Comparison of ENCODE assay signal across 8 cellular contexts in genomic region chr7:43625453-43625852, GRCh38. TPM values are rescaled to one million over a fixed set of nuclear protein-coding genes. Genes with fewer than 3 reads are reported as not detected.
DNase-seq lines count a peak whose midpoint lies in the region; ATAC-seq, FAIRE-seq and TF ChIP-seq lines count a peak whose summit lies in the region.

No MANE protein-coding gene starts in this region.

- no peak for TF ChIP-seq CTCF in PC-9 (conservative IDR thresholded peaks at IDR 0.05)
- no peak for TF ChIP-seq CTCF in glutamatergic neuron (IDR thresholded peaks at IDR 0.05; ENCODE audit: partially characterized antibody, unreplicated experiment)

- BruUV-seq in PC-9 (replicated peaks; lab: Mats Ljungman, UMichigan): no TSS peak

- H3K4me2 ChIP-seq in PC-9: no peak overlapping the region

- DNase-seq in LHCN-M2 (ENCODE audit: low read depth): peak; percentile 26
- DNase-seq in effector CD4-positive, alpha-beta T cell: peak; percentile 25
- no peak for DNase-seq in RCC 7860 (ENCODE audit: low spot score)
- no peak for DNase-seq in PC-9
- no peak for DNase-seq in hepatic stellate cell (ENCODE audit: low spot score)
- no peak for DNase-seq in glutamatergic neuron

- H3K27ac Mint-ChIP-seq in glutamatergic neuron (ENCODE audit: unreplicated experiment): no peak overlapping the region

- ATAC-seq in GM19372 (IDR thresholded peaks at IDR 0.05; ENCODE audit: low read depth, unreplicated experiment): peak; percentile 48

- H3K4me3 ChIP-seq in ACC112 (ENCODE audit: low read depth, low read length) (no peak overlapping the region), PC-9 (no peak overlapping the region)

- no peaks in the 10 kb centered on the region for H3K27me3 ChIP-seq in ACC112 (ENCODE audit: insufficient read depth, low read length)
- no peaks in the 10 kb centered on the region for H3K27me3 ChIP-seq in PC-9 (ENCODE audit: insufficient read depth, low read depth)

- H3K27ac ChIP-seq in ACC112 (ENCODE audit: low read depth, low read length): 0 out of 2 replicates have a peak overlapping the region, but pooled peaks have one; percentile 1
- H3K27ac ChIP-seq in PC-9: no peak overlapping the region; the same call in 1 of the 2 replicates

- no peaks in the 10 kb centered on the region for H3K9me3 Mint-ChIP-seq in glutamatergic neuron (ENCODE audit: unreplicated experiment)

- no peak overlapping the region for H3K4me3 Mint-ChIP-seq in glutamatergic neuron (ENCODE audit: unreplicated experiment)

- peaks cover 1% of the 10 kb centered on the region for H3K27me3 Mint-ChIP-seq in glutamatergic neuron (ENCODE audit: unreplicated experiment)

- H3K9me2 ChIP-seq in PC-9 (ENCODE audit: insufficient read depth): no peaks in the 10 kb centered on the region

- H2AFZ ChIP-seq in ACC112 (ENCODE audit: low read length, unreplicated experiment): no peak overlapping the region
- no peak overlapping the region for H2AFZ ChIP-seq in PC-9

- H3K79me2 ChIP-seq in ACC112 (ENCODE audit: control insufficient read depth, insufficient read depth, low read length, unreplicated experiment) (peaks cover 11% of the 10 kb centered on the region), PC-9 (ENCODE audit: low read depth) (0 out of 2 replicates have a peak, but pooled peaks cover 10% of the 10 kb centered on the region)

- H3K36me3 ChIP-seq in ACC112 (ENCODE audit: insufficient read depth, low read length) (peaks cover 46% of the 10 kb centered on the region), PC-9 (ENCODE audit: low read depth) (peaks cover 82% of the 10 kb centered on the region)

- peaks cover 87% of the 10 kb centered on the region for H3F3A ChIP-seq in PC-9 (ENCODE audit: insufficient read depth, low read depth)

- CTCF ChIA-PET in PC-9 (lab: Charles Lee): no interaction called here

- no peak for FAIRE-seq in RCC 7860 (lab: Jason Lieb, UNC)

- peaks cover 7% of the 10 kb centered on the region; the same call in 1 of the 2 replicates for H3K9me3 ChIP-seq in PC-9 (ENCODE audit: insufficient read depth, low read depth)

- no peaks in the 10 kb centered on the region for H3K36me3 Mint-ChIP-seq in glutamatergic neuron (ENCODE audit: unreplicated experiment)

- POLR2A ChIA-PET in PC-9 (lab: Charles Lee; ENCODE audit: unreplicated experiment): no interaction called here

- intact Hi-C loops in PC-9 (cut with micrococcal nuclease; ENCODE audit: unreplicated experiment): no loop called here

- peaks cover 17% of the 10 kb centered on the region for H3K4me1 ChIP-seq in ACC112 (ENCODE audit: control insufficient read depth, insufficient read depth, low read length, unreplicated experiment)
- H3K4me1 ChIP-seq in PC-9 (replicated peaks; ENCODE audit: insufficient read depth): no peaks in the 10 kb centered on the region

- no peaks in the 10 kb centered on the region for H4K20me1 ChIP-seq in PC-9 (ENCODE audit: insufficient read depth)

- peaks cover 15% of the 10 kb centered on the region for H3K4me1 Mint-ChIP-seq in glutamatergic neuron (ENCODE audit: low read depth, unreplicated experiment)

RNA-seq across cellular contexts. Expression of gene STK17A, which starts 42.5 kb away (rescaled TPM):
- total RNA-seq in LHCN-M2 (2014; rRNA removed): 42.1 and 49.6 TPM in 2 replicates
- polyA plus RNA-seq in LHCN-M2 (2012): 12.9 TPM
- total RNA-seq in PC-9 (2021): 15.8 and 18.8 TPM in 2 replicates
- total RNA-seq in glutamatergic neuron (ENCODE audit: unreplicated experiment): 26.8 TPM

Comparison
In these comparisons a context has a peak if more than half of its experiments do, and no peak if none do; other contexts are left out.
1. DNase-seq: peak in LHCN-M2 (single experiment) and effector CD4-positive, alpha-beta T cell (single experiment); none in RCC 7860 (single experiment), PC-9 (0 of 2), hepatic stellate cell (single experiment) and glutamatergic neuron (single experiment).